In the genomic region with DNA sequence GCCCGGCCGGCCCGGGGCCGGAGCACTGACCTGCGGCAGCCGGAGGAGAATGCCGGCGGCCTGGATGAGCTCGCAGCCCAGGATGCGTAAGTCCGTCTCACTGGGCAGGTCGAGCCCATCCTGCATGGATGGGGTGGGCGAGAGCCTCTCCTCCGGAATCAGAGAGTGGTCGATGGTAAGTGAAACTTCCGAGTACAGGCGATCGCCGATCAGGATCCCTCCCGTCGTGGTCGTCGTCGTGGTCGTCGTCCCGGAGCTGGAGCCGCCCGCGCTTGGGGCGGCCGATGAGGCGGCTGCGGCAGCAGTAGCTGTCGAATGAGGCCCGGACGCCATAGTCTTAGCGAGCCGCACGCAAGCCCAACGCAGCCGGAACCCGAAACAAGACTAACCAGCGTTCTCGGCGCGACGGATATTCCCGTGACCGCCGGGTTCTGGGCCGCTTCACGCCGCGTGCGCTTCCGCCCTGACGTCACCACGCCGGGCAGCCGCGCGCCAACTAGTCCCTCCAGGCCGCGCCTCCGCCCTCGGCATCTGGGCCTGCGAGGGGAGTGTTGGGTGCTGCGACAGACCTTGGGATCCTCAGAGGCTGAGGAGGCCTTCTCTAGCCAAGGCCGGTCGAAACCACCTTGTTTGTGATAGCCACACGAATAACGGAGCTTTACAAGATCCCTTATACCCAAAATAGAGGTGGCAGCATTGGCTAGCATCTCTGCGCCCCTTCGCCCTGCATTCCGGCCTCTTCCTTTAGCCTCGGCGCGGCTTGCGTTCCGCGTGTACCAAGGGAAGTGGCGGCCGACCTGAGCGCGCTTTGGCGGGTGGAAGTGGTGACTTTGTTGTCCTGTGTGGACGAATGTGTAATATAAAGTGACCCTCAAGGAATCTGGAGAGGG, we compare ENCODE assay signal across 1 cellular context.
TF ChIP-seq lines count a peak whose summit lies in the region.

A gene (minus strand): TSS at position 386 of the 890 bp plus-strand sequence. CDS start 53 bp downstream, at position 333.

TF ChIP-seq in A549, 52 proteins besides CTCF, POLR2A, EP300 and RAD21 (continued from another document):
- TF ChIP-seq, protein P1, sequence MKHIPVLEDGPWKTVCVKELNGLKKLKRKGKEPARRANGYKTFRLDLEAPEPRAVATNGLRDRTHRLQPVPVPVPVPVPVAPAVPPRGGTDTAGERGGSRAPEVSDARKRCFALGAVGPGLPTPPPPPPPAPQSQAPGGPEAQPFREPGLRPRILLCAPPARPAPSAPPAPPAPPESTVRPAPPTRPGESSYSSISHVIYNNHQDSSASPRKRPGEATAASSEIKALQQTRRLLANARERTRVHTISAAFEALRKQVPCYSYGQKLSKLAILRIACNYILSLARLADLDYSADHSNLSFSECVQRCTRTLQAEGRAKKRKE (CRISPR knock-in tag; IDR thresholded peaks at IDR 0.05; ENCODE audit: low read depth): peak; percentile 39
- TF ChIP-seq TP53 (CRISPR knock-in tag; IDR thresholded peaks at IDR 0.05) (no peak; the same call in 1 of the 2 replicates), POLR2AphosphoS2 (conservative IDR thresholded peaks at IDR 0.05; ENCODE audit: low read length) (0 out of 2 replicates have a peak, but pooled peaks have one; percentile 57), EHF (CRISPR knock-in tag; IDR thresholded peaks at IDR 0.05) (peak; percentile 75), EHMT2 (IDR thresholded peaks at IDR 0.05; ENCODE audit: low read depth) (no peak), MYC (IDR thresholded peaks at IDR 0.05; ENCODE audit: borderline replicate concordance, low read length) (peak; percentile 93), CEBPB (IDR thresholded peaks at IDR 0.05) (0 out of 4 replicates have a peak, but pooled peaks of 1 of the 2 experiments have one; percentile 38), RFX5 (IDR thresholded peaks at IDR 0.05) (0 out of 2 replicates have a peak, but pooled peaks have one; percentile 35), ESRRA (IDR thresholded peaks at IDR 0.05; ENCODE audit: borderline replicate concordance, low read length) (0 out of 2 replicates have a peak, but pooled peaks have one; percentile 2), HOXB5 (CRISPR knock-in tag; IDR thresholded peaks at IDR 0.05) (peak; percentile 60; the same call in 1 of the 2 replicates), MAFK (IDR thresholded peaks at IDR 0.05; ENCODE audit: partially characterized antibody) (no peak), PHF8 (IDR thresholded peaks at IDR 0.05; ENCODE audit: borderline replicate concordance, low read depth) (peak; percentile 89), TFCP2L1 (CRISPR knock-in tag; IDR thresholded peaks at IDR 0.05) (peak; percentile 2; the same call in 1 of the 2 replicates), FOSL2 (IDR thresholded peaks at IDR 0.05) (no peak), FOSL2 (CRISPR knock-in tag; IDR thresholded peaks at IDR 0.05) (peak; percentile 85), SMC3 (IDR thresholded peaks at IDR 0.05) (no peak), JUN (IDR thresholded peaks at IDR 0.05) (peak; percentile 96 to 99), CHD2 (IDR thresholded peaks at IDR 0.05; ENCODE audit: low read length, partially characterized antibody) (peak; percentile 79), GATA3 (IDR thresholded peaks at IDR 0.05; ENCODE audit: borderline replicate concordance) (peak; percentile 64), ZFP36 (IDR thresholded peaks at IDR 0.05; ENCODE audit: borderline replicate concordance, partially characterized antibody) (no peak), CHD4 (IDR thresholded peaks at IDR 0.05; ENCODE audit: borderline replicate concordance) (no peak), BHLHE40 (IDR thresholded peaks at IDR 0.05; ENCODE audit: low read depth, low read length) (peak; percentile 64; the same call in 1 of the 2 replicates), RNF2 (IDR thresholded peaks at IDR 0.05; ENCODE audit: borderline replicate concordance, low read depth) (no peak), CBX8 (IDR thresholded peaks at IDR 0.05) (no peak), RARB (CRISPR knock-in tag; IDR thresholded peaks at IDR 0.05) (peak; percentile 70), ZSCAN20 (CRISPR knock-in tag; IDR thresholded peaks at IDR 0.05) (no peak), MAZ (IDR thresholded peaks at IDR 0.05; ENCODE audit: borderline replicate concordance, low read depth, low read length) (no peak; the same call in 1 of the 2 replicates), HDAC2 (IDR thresholded peaks at IDR 0.05) (peak; percentile 57; the same call in 1 of the 2 replicates), NFE2L2 (conservative IDR thresholded peaks at IDR 0.05; ENCODE audit: low read length) (no peak), HEYL (CRISPR knock-in tag; IDR thresholded peaks at IDR 0.05) (no peak), ZC3H11A (IDR thresholded peaks at IDR 0.05) (no peak; the same call in 1 of the 2 replicates), NPAS2 (CRISPR knock-in tag; IDR thresholded peaks at IDR 0.05; ENCODE audit: borderline replicate concordance) (no peak)
- TF ChIP-seq, protein P2, sequence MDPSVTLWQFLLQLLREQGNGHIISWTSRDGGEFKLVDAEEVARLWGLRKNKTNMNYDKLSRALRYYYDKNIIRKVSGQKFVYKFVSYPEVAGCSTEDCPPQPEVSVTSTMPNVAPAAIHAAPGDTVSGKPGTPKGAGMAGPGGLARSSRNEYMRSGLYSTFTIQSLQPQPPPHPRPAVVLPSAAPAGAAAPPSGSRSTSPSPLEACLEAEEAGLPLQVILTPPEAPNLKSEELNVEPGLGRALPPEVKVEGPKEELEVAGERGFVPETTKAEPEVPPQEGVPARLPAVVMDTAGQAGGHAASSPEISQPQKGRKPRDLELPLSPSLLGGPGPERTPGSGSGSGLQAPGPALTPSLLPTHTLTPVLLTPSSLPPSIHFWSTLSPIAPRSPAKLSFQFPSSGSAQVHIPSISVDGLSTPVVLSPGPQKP (IDR thresholded peaks at IDR 0.05; ENCODE audit: low read depth, low read length): no peak
- TF ChIP-seq, protein P3, sequence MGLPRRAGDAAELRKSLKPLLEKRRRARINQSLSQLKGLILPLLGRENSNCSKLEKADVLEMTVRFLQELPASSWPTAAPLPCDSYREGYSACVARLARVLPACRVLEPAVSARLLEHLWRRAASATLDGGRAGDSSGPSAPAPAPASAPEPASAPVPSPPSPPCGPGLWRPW (IDR thresholded peaks at IDR 0.05): no peak
- TF ChIP-seq, protein P4, sequence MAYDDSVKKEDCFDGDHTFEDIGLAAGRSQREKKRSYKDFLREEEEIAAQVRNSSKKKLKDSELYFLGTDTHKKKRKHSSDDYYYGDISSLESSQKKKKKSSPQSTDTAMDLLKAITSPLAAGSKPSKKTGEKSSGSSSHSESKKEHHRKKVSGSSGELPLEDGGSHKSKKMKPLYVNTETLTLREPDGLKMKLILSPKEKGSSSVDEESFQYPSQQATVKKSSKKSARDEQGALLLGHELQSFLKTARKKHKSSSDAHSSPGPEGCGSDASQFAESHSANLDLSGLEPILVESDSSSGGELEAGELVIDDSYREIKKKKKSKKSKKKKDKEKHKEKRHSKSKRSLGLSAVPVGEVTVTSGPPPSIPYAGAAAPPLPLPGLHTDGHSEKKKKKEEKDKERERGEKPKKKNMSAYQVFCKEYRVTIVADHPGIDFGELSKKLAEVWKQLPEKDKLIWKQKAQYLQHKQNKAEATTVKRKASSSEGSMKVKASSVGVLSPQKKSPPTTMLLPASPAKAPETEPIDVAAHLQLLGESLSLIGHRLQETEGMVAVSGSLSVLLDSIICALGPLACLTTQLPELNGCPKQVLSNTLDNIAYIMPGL (CRISPR knock-in tag; IDR thresholded peaks at IDR 0.05; ENCODE audit: borderline replicate concordance): peak; percentile 8; the same call in 1 of the 2 replicates
- TF ChIP-seq, protein P5, sequence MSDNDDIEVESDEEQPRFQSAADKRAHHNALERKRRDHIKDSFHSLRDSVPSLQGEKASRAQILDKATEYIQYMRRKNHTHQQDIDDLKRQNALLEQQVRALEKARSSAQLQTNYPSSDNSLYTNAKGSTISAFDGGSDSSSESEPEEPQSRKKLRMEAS (IDR thresholded peaks at IDR 0.05): peak; percentile 98
